In genomic region chr20:63934271-63935068, GRCh38 we compare ENCODE assay signal across 1 cellular context.
TF ChIP-seq lines count a peak whose summit lies in the region.

No MANE protein-coding gene starts in this region.

TF ChIP-seq in HepG2, 621 proteins besides CTCF, POLR2A, EP300 and RAD21 (continued from another document):
- TF ChIP-seq ARID4A (CRISPR knock-in tag; IDR thresholded peaks at IDR 0.05; ENCODE audit: borderline replicate concordance) (no peak), ZNF280B (CRISPR knock-in tag; IDR thresholded peaks at IDR 0.05; ENCODE audit: borderline replicate concordance) (peak; percentile 42; the same call in 1 of the 2 replicates), HBP1 (CRISPR knock-in tag; IDR thresholded peaks at IDR 0.05; ENCODE audit: low read depth) (no peak), XBP1 (CRISPR knock-in tag; IDR thresholded peaks at IDR 0.05) (no peak), ZNF629 (CRISPR knock-in tag; conservative IDR thresholded peaks at IDR 0.05) (no peak), ZFP82 (CRISPR knock-in tag; IDR thresholded peaks at IDR 0.05; ENCODE audit: borderline replicate concordance) (0 out of 2 replicates have a peak, but pooled peaks have one; percentile 31), ZNF276 (CRISPR knock-in tag; IDR thresholded peaks at IDR 0.05; ENCODE audit: low read depth) (no peak), CSRNP2 (CRISPR knock-in tag; conservative IDR thresholded peaks at IDR 0.05; ENCODE audit: low read depth) (no peak), ZNF709 (CRISPR knock-in tag; IDR thresholded peaks at IDR 0.05) (no peak)
- TF ChIP-seq, protein P1, sequence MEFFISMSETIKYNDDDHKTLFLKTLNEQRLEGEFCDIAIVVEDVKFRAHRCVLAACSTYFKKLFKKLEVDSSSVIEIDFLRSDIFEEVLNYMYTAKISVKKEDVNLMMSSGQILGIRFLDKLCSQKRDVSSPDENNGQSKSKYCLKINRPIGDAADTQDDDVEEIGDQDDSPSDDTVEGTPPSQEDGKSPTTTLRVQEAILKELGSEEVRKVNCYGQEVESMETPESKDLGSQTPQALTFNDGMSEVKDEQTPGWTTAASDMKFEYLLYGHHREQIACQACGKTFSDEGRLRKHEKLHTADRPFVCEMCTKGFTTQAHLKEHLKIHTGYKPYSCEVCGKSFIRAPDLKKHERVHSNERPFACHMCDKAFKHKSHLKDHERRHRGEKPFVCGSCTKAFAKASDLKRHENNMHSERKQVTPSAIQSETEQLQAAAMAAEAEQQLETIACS (CRISPR knock-in tag; IDR thresholded peaks at IDR 0.05), result 0 out of 2 replicates have a peak, but pooled peaks have one; percentile 10
- TF ChIP-seq, protein P2, sequence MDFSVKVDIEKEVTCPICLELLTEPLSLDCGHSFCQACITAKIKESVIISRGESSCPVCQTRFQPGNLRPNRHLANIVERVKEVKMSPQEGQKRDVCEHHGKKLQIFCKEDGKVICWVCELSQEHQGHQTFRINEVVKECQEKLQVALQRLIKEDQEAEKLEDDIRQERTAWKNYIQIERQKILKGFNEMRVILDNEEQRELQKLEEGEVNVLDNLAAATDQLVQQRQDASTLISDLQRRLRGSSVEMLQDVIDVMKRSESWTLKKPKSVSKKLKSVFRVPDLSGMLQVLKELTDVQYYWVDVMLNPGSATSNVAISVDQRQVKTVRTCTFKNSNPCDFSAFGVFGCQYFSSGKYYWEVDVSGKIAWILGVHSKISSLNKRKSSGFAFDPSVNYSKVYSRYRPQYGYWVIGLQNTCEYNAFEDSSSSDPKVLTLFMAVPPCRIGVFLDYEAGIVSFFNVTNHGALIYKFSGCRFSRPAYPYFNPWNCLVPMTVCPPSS (IDR thresholded peaks at IDR 0.05), result no peak
TF ChIP-seq in HepG2: peak in this region for 15.
